ENCODE assay signal across 14 cellular contexts in genomic region chr10:72008096-72008933, GRCh38. TPM values are rescaled to one million over a fixed set of nuclear protein-coding genes. Genes with fewer than 3 reads are reported as not detected.
A peak's percentile ranks its signal among the peaks of the same experiment; 100 is the strongest.
DNase-seq lines count a peak whose midpoint lies in the region; ATAC-seq, FAIRE-seq and TF ChIP-seq lines count a peak whose summit lies in the region.
"Had no signal": no experiment of that assay in that cellular context is flagged by ENCODE, and none has a peak within 500 bp of the region (broad histone marks: within the 10 kb centered on the region; RNA-seq: fewer than 3 reads in every experiment).

No MANE protein-coding gene starts in this region.

- POLR2A ChIA-PET in HEK293T (lab: Yijun Ruan, JAX) = interaction anchor here (1.1 kb wide), 1 partner anchor 12 kb away, joined by 3 read pairs; no protein-coding TSS in a partner anchor

- H3K27me3 ChIP-seq in bronchial epithelial cell (ENCODE audit: control insufficient read depth, insufficient read depth, low read length) = no peaks in the 10 kb centered on the region
- H3K27me3 ChIP-seq in lung (ENCODE audit: control insufficient read depth, insufficient read depth) = no peaks in the 10 kb centered on the region
- no peaks in the 10 kb centered on the region for H3K27me3 ChIP-seq in subcutaneous abdominal adipose tissue (ENCODE audit: control insufficient read depth in 5 of 5, insufficient read depth in 4 of 5, low read length in 5 of 5)
- H3K27me3 ChIP-seq: SJCRH30 had no signal

- FAIRE-seq in HTR-8/SVneo (lab: Jason Lieb, UNC) = no peak
- FAIRE-seq in bronchial epithelial cell (lab: Jason Lieb, UNC) = no peak

- peak; percentile 55 for DNase-seq in HTR-8/SVneo (ENCODE audit: insufficient read length, low spot score)
- peak; percentile 43 for DNase-seq in bronchial epithelial cell (ENCODE audit: low read depth)
- no peak for DNase-seq in lung (ENCODE audit: low spot score)
- DNase-seq in GF-D8 (lab: John Stamatoyannopoulos, UW) = no peak
- DNase-seq in activated CD4-positive, alpha-beta T cell treated with anti-CD3 and anti-CD28 coated beads for 4 hours = no peak
- no peak for DNase-seq in NAMALWA (ENCODE audit: low spot score)
- no peak for DNase-seq in HEK293T (ENCODE audit: extremely low spot score)
- DNase-seq: activated CD4-positive, CD25-positive, alpha-beta regulatory T cell treated with anti-CD3 and anti-CD28 coated beads, Interleukin-2, amount 50 U/mL, for 72 hours; NCI-H345; SJCRH30; stimulated activated naive CD4-positive, alpha-beta T cell had no signal

- H3K4me3 ChIP-seq in bronchial epithelial cell (ENCODE audit: low read depth, low read length) (no peak overlapping the region), lung (no peak overlapping the region), subcutaneous abdominal adipose tissue (ENCODE audit: low read depth in 1 of 5, low read length in 5 of 5) (peak overlapping the region in 2 of 5 donors; percentile 6 to 25)
- H3K4me3 ChIP-seq: HAP-1, mucosa of descending colon, SJCRH30 had no signal

- TF ChIP-seq CTCF in bronchial epithelial cell (IDR thresholded peaks at IDR 0.05; ENCODE audit: insufficient read depth, low read length, severe bottlenecking) = no peak
- TF ChIP-seq CTCF in lung (IDR thresholded peaks at IDR 0.05; ENCODE audit: control extremely low read depth, extremely low read depth) = no peak

- H3K27ac ChIP-seq in lung (ENCODE audit: low read depth in 1 of 2, low read length in 1 of 2) (peak overlapping the region; percentile 71 to 83), subcutaneous abdominal adipose tissue (ENCODE audit: low read depth, low read length) (peak overlapping the region; percentile 93)

- no peak for ATAC-seq in lung (ENCODE audit: insufficient read depth, low FRiP score)

- H3K9ac ChIP-seq in subcutaneous abdominal adipose tissue (ENCODE audit: low read length in 5 of 5) = peak overlapping the region in 1 of 5 donors; percentile 34

- CTCF ChIA-PET in HEK293T (lab: Yijun Ruan, JAX) = interaction anchor here (0.7 kb wide), 1 partner anchor 34 kb away, joined by 3 read pairs; no protein-coding TSS in a partner anchor

- H3K9me3 ChIP-seq in lung (ENCODE audit: control insufficient read depth in 2 of 2, insufficient read depth in 1 of 2, low read length in 1 of 2) = peaks cover 0 to 4% of the 10 kb centered on the region in 2 donors
- peaks cover 0 to 2% (median 0%) of the 10 kb centered on the region in 5 donors for H3K9me3 ChIP-seq in subcutaneous abdominal adipose tissue (ENCODE audit: control insufficient read depth in 5 of 5, low read length in 5 of 5)
- H3K9me3 ChIP-seq: HAP-1, mucosa of descending colon, SJCRH30 had no signal

- H3K36me3 ChIP-seq in bronchial epithelial cell (ENCODE audit: control insufficient read depth, insufficient read depth, low read length) (peaks cover 5% of the 10 kb centered on the region), lung (ENCODE audit: control insufficient read depth in 2 of 2, insufficient read depth in 2 of 2, low read length in 2 of 2) (peaks cover 0 to 11% of the 10 kb centered on the region in 2 donors), subcutaneous abdominal adipose tissue (ENCODE audit: control insufficient read depth in 5 of 5, insufficient read depth in 5 of 5, low read length in 5 of 5) (peaks cover 0 to 34% (median 28%) of the 10 kb centered on the region in 5 donors)

- 90 to 95% methylated on average over 53 to 56 of the region's 56 CpGs for WGBS in lung, 2 donors

- peaks cover 9 to 14% of the 10 kb centered on the region in 2 donors for H3K4me1 ChIP-seq in lung (ENCODE audit: control insufficient read depth in 2 of 2, insufficient read depth in 2 of 2, low read length in 2 of 2)
- H3K4me1 ChIP-seq in subcutaneous abdominal adipose tissue (ENCODE audit: control insufficient read depth in 5 of 5, insufficient read depth in 5 of 5, low read length in 5 of 5) = peaks cover 26 to 57% (median 55%) of the 10 kb centered on the region in 5 donors

TF ChIP-seq in HEK293T, 16 proteins besides CTCF, POLR2A, EP300 and RAD21:
- no peak for TF ChIP-seq SP1 (IDR thresholded peaks at IDR 0.05)
- TF ChIP-seq HDGF (IDR thresholded peaks at IDR 0.05; ENCODE audit: borderline replicate concordance) = no peak
- no peak for TF ChIP-seq SUZ12 (IDR thresholded peaks at IDR 0.05)
- no peak for TF ChIP-seq BHLHE40 (IDR thresholded peaks at IDR 0.05; ENCODE audit: borderline replicate concordance)
- no peak for TF ChIP-seq ELF4 (IDR thresholded peaks at IDR 0.05)
- no peak for TF ChIP-seq FOXM1 (IDR thresholded peaks at IDR 0.05; ENCODE audit: borderline replicate concordance)
- no peak for TF ChIP-seq FOXA1 (IDR thresholded peaks at IDR 0.05)
- TF ChIP-seq TARDBP (IDR thresholded peaks at IDR 0.05) = no peak
- no peak for TF ChIP-seq NFRKB (IDR thresholded peaks at IDR 0.05)
- no peak for TF ChIP-seq ARNT (IDR thresholded peaks at IDR 0.05)
- TF ChIP-seq PKNOX1 (IDR thresholded peaks at IDR 0.05) = no peak
- TF ChIP-seq CTBP1 (IDR thresholded peaks at IDR 0.05; ENCODE audit: borderline replicate concordance) = no peak
- TF ChIP-seq ZNF384 (IDR thresholded peaks at IDR 0.05) = no peak
- no peak for TF ChIP-seq LEF1 (IDR thresholded peaks at IDR 0.05; ENCODE audit: borderline replicate concordance)
- TF ChIP-seq FOXK2 (IDR thresholded peaks at IDR 0.05) = no peak
- TF ChIP-seq L3MBTL2 (conservative IDR thresholded peaks at IDR 0.05) = no peak

RNA-seq across cellular contexts. Expression of gene CHST3, which starts 44.1 kb away (rescaled TPM):
- total RNA-seq in bronchial epithelial cell (11.4 and 16.6 TPM in 2 replicates), lung (10 to 100 TPM; 10.7 to 13.7 TPM)
- polyA plus RNA-seq in lung = 1 to 10 TPM; 2.2 to 5.2 TPM

Comparison
In these comparisons a context has a peak if more than half of its experiments do, and no peak if none do; other contexts are left out.
1. DNase-seq: peak in HTR-8/SVneo (single experiment) and bronchial epithelial cell (single experiment); none in lung (single experiment), GF-D8 (single experiment), activated CD4-positive, alpha-beta T cell treated with anti-CD3 and anti-CD28 coated beads for 4 hours (0 of 2), NAMALWA (single experiment) and HEK293T (single experiment).